ENCODE assay signal across 8 cellular contexts in genomic region chr3:50121416-50122032, GRCh38. TPM values are rescaled to one million over a fixed set of nuclear protein-coding genes. Genes with fewer than 3 reads are reported as not detected.
DNase-seq lines count a peak whose midpoint lies in the region; ATAC-seq, FAIRE-seq and TF ChIP-seq lines count a peak whose summit lies in the region.

No MANE protein-coding gene starts in this region.

- FAIRE-seq in frontal cortex (lab: Jason Lieb, UNC) (no peak), pancreas (lab: Jason Lieb, UNC) (no peak)

- no peak for TF ChIP-seq EP300 in transverse colon (IDR thresholded peaks at IDR 0.05; ENCODE audit: low read depth)

- H3K4me3 Mint-ChIP-seq in activated T-helper 2 cell treated with anti-CD3 and anti-CD28 coated beads, Interferon-gamma antibody, Interleukin-2, Interleukin-4, amounts not matched to agents 10 μg/mL and 5 μg/mL and 100 μg/mL, durations not matched to agents 14 hours and 24 hours and 36 hours (ENCODE audit: low read depth) = no peak overlapping the region

- H3K9me3 ChIP-seq in pancreas (no peaks in the 10 kb centered on the region), transverse colon (no peaks in the 10 kb centered on the region)

- no peak for TF ChIP-seq POLR2A in transverse colon (IDR thresholded peaks at IDR 0.05)

- intact Hi-C loops in activated T-helper 2 cell treated with anti-CD3 and anti-CD28 coated beads, Interferon-gamma antibody, Interleukin-2, Interleukin-4, amounts not matched to agents 10 μg/mL and 5 μg/mL and 100 μg/mL, durations not matched to agents 14 hours and 24 hours and 36 hours (cut with micrococcal nuclease) = loop anchor here (1.0 to 2.0 kb wide), 4 partner anchors 67 to 152 kb away; no protein-coding TSS in a partner anchor
- intact Hi-C loops in pancreas (cut with DNase I) = loop anchor here (2.0 to 10.0 kb wide), 3 partner anchors 63 to 67 kb away; no protein-coding TSS in a partner anchor
- intact Hi-C loops in transverse colon (cut with DNase I; ENCODE audit: low total_unique reads) = loop anchor here (2.0 to 10.0 kb wide), 2 partner anchors 67 to 153 kb away; partner anchors contain the start of gene LSMEM2

- TF ChIP-seq CTCF in pancreas (IDR thresholded peaks at IDR 0.05) (peak; percentile 66 to 86 (median 84)), transverse colon (IDR thresholded peaks at IDR 0.05) (peak; percentile 84 to 93 (median 85))

- H3K36me3 Mint-ChIP-seq in activated T-helper 2 cell treated with anti-CD3 and anti-CD28 coated beads, Interferon-gamma antibody, Interleukin-2, Interleukin-4, amounts not matched to agents 10 μg/mL and 5 μg/mL and 100 μg/mL, durations not matched to agents 14 hours and 24 hours and 36 hours (ENCODE audit: low read depth) = peaks cover 27% of the 10 kb centered on the region

- WGBS in pancreas, 2 donors = 24 to 26% methylated on average over 11 of the region's 11 CpGs
- WGBS in transverse colon (ENCODE audit: low coverage in 1 of 2), 2 donors = 26% methylated on average over 10 of the region's 11 CpGs; no CpG with 5 or more reads in 1 of the 2 donors

- no peak overlapping the region for H3K27ac ChIP-seq in pancreas
- H3K27ac ChIP-seq in transverse colon = no peak overlapping the region

- H3K27me3 ChIP-seq in pancreas (no peaks in the 10 kb centered on the region), transverse colon (no peaks in the 10 kb centered on the region)

- ATAC-seq in pancreas = peak; percentile 72 to 90 (median 86)

- H3K4me3 ChIP-seq in pancreas (no peak overlapping the region), transverse colon (no peak overlapping the region)

- no peaks in the 10 kb centered on the region for H3K4me1 Mint-ChIP-seq in activated T-helper 2 cell treated with anti-CD3 and anti-CD28 coated beads, Interferon-gamma antibody, Interleukin-2, Interleukin-4, amounts not matched to agents 10 μg/mL and 5 μg/mL and 100 μg/mL, durations not matched to agents 14 hours and 24 hours and 36 hours (ENCODE audit: low read depth)

- DNase-seq in activated gamma-delta T cell treated with Interleukin-2 at 50 U/mL for 16 hours (peak; percentile 68), activated gamma-delta T cell (lab: John Stamatoyannopoulos, UW) (no peak), HT1080 (ENCODE audit: low read depth) (peak; percentile 74), RKO (ENCODE audit: low spot score) (peak; percentile 79), frontal cortex (ENCODE audit: low spot score in 2 of 2) (peak; percentile 73 to 88), pancreas (peak; percentile 59 to 87 (median 79)), transverse colon (peak; percentile 81)
- peak; percentile 55 for DNase-seq in activated T-helper 2 cell treated with anti-CD3 and anti-CD28 coated beads, Interferon-gamma antibody, Interleukin-2, Interleukin-4, amounts not matched to agents 10 μg/mL and 5 μg/mL and 100 μg/mL, durations not matched to agents 14 hours and 24 hours and 36 hours (ENCODE audit: low spot score)

- H3K36me3 ChIP-seq in pancreas (peaks cover 0 to 35% (median 27%) of the 10 kb centered on the region in 3 donors), transverse colon (peaks cover 0 to 32% (median 11%) of the 10 kb centered on the region in 4 donors)

- H3K27ac Mint-ChIP-seq in activated T-helper 2 cell treated with anti-CD3 and anti-CD28 coated beads, Interferon-gamma antibody, Interleukin-2, Interleukin-4, amounts not matched to agents 10 μg/mL and 5 μg/mL and 100 μg/mL, durations not matched to agents 14 hours and 24 hours and 36 hours = no peak overlapping the region

- no peaks in the 10 kb centered on the region for H3K9me3 Mint-ChIP-seq in activated T-helper 2 cell treated with anti-CD3 and anti-CD28 coated beads, Interferon-gamma antibody, Interleukin-2, Interleukin-4, amounts not matched to agents 10 μg/mL and 5 μg/mL and 100 μg/mL, durations not matched to agents 14 hours and 24 hours and 36 hours

- no peaks in the 10 kb centered on the region for H3K4me1 ChIP-seq in pancreas
- H3K4me1 ChIP-seq in transverse colon = peaks cover 0 to 21% (median 6%) of the 10 kb centered on the region in 4 donors

- in situ Hi-C loops in transverse colon (cut with MboI; ENCODE audit: low pct_ligation_motif_present in 1 of 4, low pct_unique_long_range_greater_than_20kb in 1 of 4, low sequenced_read_pairs in 3 of 4) = loop anchor here in 3 of 4 donors (5.0 to 10.0 kb wide), 3 partner anchors 61 to 73 kb away; partner anchors contain the start of gene GNAT1 (in 1 of the 3)

- H3K27me3 Mint-ChIP-seq in activated T-helper 2 cell treated with anti-CD3 and anti-CD28 coated beads, Interferon-gamma antibody, Interleukin-2, Interleukin-4, amounts not matched to agents 10 μg/mL and 5 μg/mL and 100 μg/mL, durations not matched to agents 14 hours and 24 hours and 36 hours (ENCODE audit: low read depth) = no peaks in the 10 kb centered on the region

RNA-seq across cellular contexts. Expression of gene RBM5, which starts 32.8 kb away (rescaled TPM):
- 54.7 and 65.5 TPM in 2 replicates for total RNA-seq in HT1080 (2014; rRNA removed; shearing (Covaris generic))
- 26.1 and 32.6 TPM in 2 replicates for polyA plus RNA-seq in HT1080 (2015; cell fraction: cytosol; rRNA removed)
- polyA plus RNA-seq in HT1080 (2015; cell fraction: nucleus; rRNA removed) = 470 and 474 TPM in 2 replicates
- total RNA-seq in activated T-helper 2 cell treated with anti-CD3 and anti-CD28 coated beads, Interferon-gamma antibody, Interleukin-2, Interleukin-4, amounts not matched to agents 10 μg/mL and 5 μg/mL and 100 μg/mL, durations not matched to agents 14 hours and 24 hours and 36 hours = 139 and 144 TPM in 2 replicates
- total RNA-seq in frontal cortex (199 TPM), pancreas (10 to 100 TPM; 42.5 to 96.9 (median 65.1) TPM), transverse colon (100 to 1,000 TPM; 238 to 391 (median 304) TPM)
- 100 to 1,000 TPM in 1 of 2 donors, 10 to 100 TPM in 1; 97.2 to 186 TPM for polyA plus RNA-seq in pancreas

RNA-seq across cellular contexts. Expression of gene SEMA3F, which starts 33.6 kb away (rescaled TPM):
- total RNA-seq in HT1080 (2014; rRNA removed; shearing (Covaris generic)) = 45.7 and 48.6 TPM in 2 replicates
- polyA plus RNA-seq in HT1080 (2015; cell fraction: cytosol; rRNA removed) = 46.2 and 49.6 TPM in 2 replicates
- polyA plus RNA-seq in HT1080 (2015; cell fraction: nucleus; rRNA removed) = 43.9 and 46.0 TPM in 2 replicates
- 0.11 and 0.21 TPM in 2 replicates for total RNA-seq in activated T-helper 2 cell treated with anti-CD3 and anti-CD28 coated beads, Interferon-gamma antibody, Interleukin-2, Interleukin-4, amounts not matched to agents 10 μg/mL and 5 μg/mL and 100 μg/mL, durations not matched to agents 14 hours and 24 hours and 36 hours
- total RNA-seq in frontal cortex (9.4 TPM), pancreas (1 to 10 TPM; 1.4 to 7.7 (median 2.9) TPM), transverse colon (10 to 100 TPM in 1 of 4 donors, 1 to 10 TPM in 3; 1.9 to 30.6 (median 3.8) TPM)
- 1 to 10 TPM; 7.1 to 8.8 TPM for polyA plus RNA-seq in pancreas
